Comparison of ENCODE assay signal across 1 cellular context in genomic region chr22:37061611-37062365, GRCh38.
A peak's percentile ranks its signal among the peaks of the same experiment; 100 is the strongest.
TF ChIP-seq lines count a peak whose summit lies in the region.

No MANE protein-coding gene starts in this region.

TF ChIP-seq in K562, 482 proteins besides CTCF, POLR2A, EP300 and RAD21:
- peak; percentile 32 for TF ChIP-seq ZFP36 (IDR thresholded peaks at IDR 0.05; ENCODE audit: low read depth, low read length, partially characterized antibody)
- no peak for TF ChIP-seq CXXC5 (CRISPR knock-in tag; IDR thresholded peaks at IDR 0.05)
- TF ChIP-seq ARID3A (IDR thresholded peaks at IDR 0.05; ENCODE audit: borderline replicate concordance, low read depth, low read length), result no peak
- TF ChIP-seq ZNF518B (CRISPR knock-in tag; IDR thresholded peaks at IDR 0.05), result no peak
- no peak for TF ChIP-seq RUNX1 (IDR thresholded peaks at IDR 0.05; ENCODE audit: low read depth)
